In the genomic region with DNA sequence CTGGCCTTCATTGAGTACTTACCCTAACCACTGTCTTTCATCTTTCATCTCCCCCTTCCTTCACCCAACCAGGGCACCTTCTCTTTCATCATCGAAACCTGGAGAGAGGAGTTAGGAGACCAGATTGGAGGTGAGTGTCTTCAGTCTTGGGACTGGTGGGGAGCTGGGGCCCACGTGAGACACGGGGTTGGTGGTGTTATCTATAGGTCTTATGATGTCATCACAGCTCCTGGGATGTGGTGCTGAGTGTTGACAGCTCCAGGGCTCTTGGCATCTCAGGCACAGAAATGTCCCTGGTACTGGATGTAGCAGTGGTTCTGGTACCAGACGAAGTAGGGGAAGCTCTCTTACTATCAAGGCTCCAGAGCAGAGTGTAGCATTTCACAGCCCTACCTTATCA, we compare ENCODE assay signal across 32 cellular contexts. TPM values are rescaled to one million over a fixed set of nuclear protein-coding genes. Genes with fewer than 3 reads are reported as not detected.
"Had no signal": no experiment of that assay in that cellular context is flagged by ENCODE, and none has a peak within 500 bp of the region (broad histone marks: within the 10 kb centered on the region; RNA-seq: fewer than 3 reads in every experiment).

No MANE protein-coding gene starts in this region.

- H3K27ac ChIP-seq: breast epithelium, colonic mucosa, dorsolateral prefrontal cortex, left ventricle myocardium inferior, ovary, psoas muscle, right atrium auricular region, upper lobe of right lung, WERI-Rb-1 had no signal

- H3K4me3 ChIP-seq: breast epithelium, colonic mucosa, dorsolateral prefrontal cortex, left ventricle myocardium inferior, ovary, psoas muscle, right atrium auricular region, upper lobe of right lung had no signal

- H3K36me3 ChIP-seq: breast epithelium, colonic mucosa, left ventricle myocardium inferior, ovary, right atrium auricular region, upper lobe of right lung had no signal

- H3K9me3 ChIP-seq: breast epithelium, colonic mucosa, left ventricle myocardium inferior, ovary, psoas muscle, right atrium auricular region, upper lobe of right lung had no signal

- H3K27ac Mint-ChIP-seq: activated naive CD8-positive, alpha-beta T cell; activated T-helper 2 cell treated with anti-CD3 and anti-CD28 coated beads, Interferon-gamma antibody, Interleukin-2, Interleukin-4, amounts not matched to agents 10 μg/mL and 5 μg/mL and 100 μg/mL, durations not matched to agents 14 hours and 24 hours and 36 hours; effector memory CD8-positive, alpha-beta T cell had no signal

- H3K36me3 Mint-ChIP-seq: activated naive CD8-positive, alpha-beta T cell had no signal

- ATAC-seq: activated T-cell treated with anti-CD3 and anti-CD28 coated beads, Interleukin-2, amount 50 U/mL, for 4 hours; effector memory CD8-positive, alpha-beta T cell; esophagus mucosa; psoas muscle; stimulated activated naive CD8-positive, alpha-beta T cell treated with anti-CD3 and anti-CD28 coated beads, Interleukin-15, Interleukin-2, amounts not matched to agents 100 U/mL and 50 U/mL, for 24 hours; upper lobe of right lung had no signal

- DNase-seq: activated CD4-positive, alpha-beta T cell treated with anti-CD3 and anti-CD28 coated beads, Interleukin-2, amount 50 U/mL, for 48 hours; activated CD8-positive, alpha-beta memory T cell treated with anti-CD3 and anti-CD28 coated beads, Interleukin-2, amount 50 U/mL, for 48 hours; activated naive CD4-positive, alpha-beta T cell; activated T-cell treated with anti-CD3 and anti-CD28 coated beads, Interleukin-2, amount 50 U/mL, for 4 hours; colonic mucosa; dorsolateral prefrontal cortex; effector memory CD8-positive, alpha-beta T cell; foreskin melanocyte; hippocampal formation; kidney glomerular epithelial cell; left ventricle myocardium inferior; ovary; psoas muscle; stimulated activated CD4-positive, alpha-beta T cell treated with anti-CD3 and anti-CD28 coated beads, Interleukin-4, amount 100 ng/mL, for 4 hours; stimulated activated naive CD8-positive, alpha-beta T cell treated with anti-CD3 and anti-CD28 coated beads, Interleukin-15, Interleukin-2, amounts not matched to agents 100 U/mL and 50 U/mL, for 24 hours; SW 1271; upper lobe of right lung; WERI-Rb-1 had no signal

- H3K9me3 Mint-ChIP-seq: activated T-cell treated with anti-CD3 and anti-CD28 coated beads, Interleukin-2, amount 50 U/mL, for 4 hours; activated T-helper 2 cell treated with anti-CD3 and anti-CD28 coated beads, Interferon-gamma antibody, Interleukin-2, Interleukin-4, amounts not matched to agents 10 μg/mL and 5 μg/mL and 100 μg/mL, durations not matched to agents 14 hours and 24 hours and 36 hours; central memory CD8-positive, alpha-beta T cell; effector memory CD8-positive, alpha-beta T cell had no signal

- FAIRE-seq: astrocyte, endothelial cell of umbilical vein, TTC549 had no signal

RNA-seq across cellular contexts. Expression of a gene that starts 1.8 kb away (rescaled TPM):
- total RNA-seq: breast epithelium, colonic mucosa, esophagus mucosa, left ventricle myocardium inferior, right atrium auricular region, subcutaneous adipose tissue, upper lobe of right lung had no signal

RNA-seq across cellular contexts. Expression of a gene that starts 14.4 kb away (rescaled TPM):
- total RNA-seq: activated CD8-positive, alpha-beta memory T cell treated with anti-CD3 and anti-CD28 coated beads for 36 hours; activated T-cell treated with anti-CD3 and anti-CD28 coated beads, Interleukin-2, amount 50 U/mL, for 4 hours; activated T-helper 2 cell treated with anti-CD3 and anti-CD28 coated beads, Interferon-gamma antibody, Interleukin-2, Interleukin-4, amounts not matched to agents 10 μg/mL and 5 μg/mL and 100 μg/mL, durations not matched to agents 14 hours and 24 hours and 36 hours; astrocyte; breast epithelium; colonic mucosa; endothelial cell of umbilical vein; esophagus mucosa; left ventricle myocardium inferior; lung microvascular endothelial cell; psoas muscle; right atrium auricular region; subcutaneous adipose tissue; T-helper 2 cell treated with Interferon-gamma antibody and Interleukin-4, amounts not matched to agents 100 ng/mL and 5 ng/mL, for 36 hours; upper lobe of right lung had no signal
- polyA plus RNA-seq: endothelial cell of umbilical vein, psoas muscle, thymus had no signal
